Comparison of ENCODE assay signal across 16 cellular contexts in genomic region chr1:238399558-238399957, GRCh38.
A peak's percentile ranks its signal among the peaks of the same experiment; 100 is the strongest.
DNase-seq lines count a peak whose midpoint lies in the region; ATAC-seq, FAIRE-seq and TF ChIP-seq lines count a peak whose summit lies in the region.
"Had no signal": no experiment of that assay in that cellular context is flagged by ENCODE, and none has a peak within 500 bp of the region (broad histone marks: within the 10 kb centered on the region; RNA-seq: fewer than 3 reads in every experiment).

No MANE protein-coding gene starts in this region.

- H3K9me3 ChIP-seq in OCI-LY7 (ENCODE audit: low read length) (no peaks in the 10 kb centered on the region), H1 (ENCODE audit: insufficient read depth in 2 of 2, low read depth in 1 of 2, low read length in 1 of 2) (no peaks in the 10 kb centered on the region), osteoblast (ENCODE audit: low read depth, low read length) (no peaks in the 10 kb centered on the region), upper lobe of left lung (no peaks in the 10 kb centered on the region)

- H3K9me2 ChIP-seq in OCI-LY7 (ENCODE audit: insufficient read depth, low read length) = no peaks in the 10 kb centered on the region

- no peak overlapping the region for H3K14ac ChIP-seq in H1 (ENCODE audit: insufficient read length)

- no peak overlapping the region for H2BK15ac ChIP-seq in H1 (ENCODE audit: low read length)

- no peak overlapping the region for H2BK20ac ChIP-seq in H1 (ENCODE audit: low read length)

- CTCF ChIA-PET in OCI-LY7 (lab: Charles Lee; ENCODE audit: unreplicated experiment) (no interaction called here), H1 (lab: Charles Lee; ENCODE audit: partially characterized antibody) (interaction anchor here (0.5 to 2.6 kb wide), 11 partner anchors 8 to 535 kb away, joined by 3 to 11 read pairs (median 3); no protein-coding TSS in a partner anchor)

- no peak overlapping the region for H3K56ac ChIP-seq in H1 (replicated peaks; ENCODE audit: insufficient read length, low read depth, low read length)

- H3K9me3 Mint-ChIP-seq in HFFc6 = no peaks in the 10 kb centered on the region

- no peak overlapping the region for H3K4me3 Mint-ChIP-seq in HFFc6
- H3K4me3 Mint-ChIP-seq: B cell had no signal

- H3K4me1 Mint-ChIP-seq in HFFc6 (ENCODE audit: low read depth) = peaks cover 20% of the 10 kb centered on the region
- H3K4me1 Mint-ChIP-seq: B cell had no signal

- TF ChIP-seq EP300 in H1 (IDR thresholded peaks at IDR 0.05; ENCODE audit: borderline replicate concordance in 1 of 2, low read depth in 2 of 2, low read length in 2 of 2) (no peak), upper lobe of left lung (IDR thresholded peaks at IDR 0.05) (no peak)

- H3K23ac ChIP-seq in H1 (ENCODE audit: insufficient read length) = no peak overlapping the region

- no peak for FAIRE-seq in H1 (lab: Jason Lieb, UNC)
- FAIRE-seq: endometrium had no signal

- intact Hi-C loops in OCI-LY7 (cut with micrococcal nuclease; ENCODE audit: unreplicated experiment) = no loop called here

- WGBS in H1 (ENCODE audit: extremely low coverage in 1 of 2, insufficient coverage in 1 of 2, insufficient read length in 1 of 2, insufficient replicate concordance in 2 of 2, low coverage in 1 of 2, low lambda C conversion rate in 2 of 2, missing lambda C conversion rate in 1 of 2), 2 experiments = 89% methylated on average over 4 of the region's 4 CpGs; no CpG with 5 or more reads in 1 of the 2 experiments
- WGBS in upper lobe of left lung, 2 donors = 95 to 96% methylated on average over 4 of the region's 4 CpGs

- BruUV-seq in OCI-LY7 (replicated peaks; lab: Mats Ljungman, UMichigan) = no TSS peak

- H3K9ac ChIP-seq in H1 (replicated peaks in 1 of 4; ENCODE audit: extremely low read depth in 1 of 4, low read depth in 3 of 4, low read length in 3 of 4) = no peak overlapping the region

- no peaks in the 10 kb centered on the region for H3K79me2 ChIP-seq in OCI-LY7 (ENCODE audit: insufficient read depth, low read depth, low read length)
- H3K79me2 ChIP-seq in H1 (ENCODE audit: control insufficient read depth in 1 of 2, insufficient read depth in 2 of 2, low read length in 2 of 2) = no peaks in the 10 kb centered on the region
- H3K79me2 ChIP-seq in osteoblast (ENCODE audit: insufficient read depth, low read length) = no peaks in the 10 kb centered on the region

- H4K5ac ChIP-seq in H1 (ENCODE audit: insufficient read length, low read depth, low read length) = no peak overlapping the region

- no peak overlapping the region for H2BK5ac ChIP-seq in H1 (ENCODE audit: low read depth, low read length)

- H4K91ac ChIP-seq in H1 (replicated peaks; ENCODE audit: insufficient read length, low read length) = no peak overlapping the region

- H3K4ac ChIP-seq in H1 (replicated peaks; ENCODE audit: insufficient read length, low read depth, low read length) = no peak overlapping the region

- POLR2A ChIA-PET in OCI-LY7 (lab: Charles Lee) = no interaction called here
- POLR2A ChIA-PET in H1 (lab: Charles Lee; ENCODE audit: partially characterized antibody) = no interaction called here

- H2BK12ac ChIP-seq in H1 (ENCODE audit: low read depth, low read length) = no peak overlapping the region

- H3K36me3 ChIP-seq in OCI-LY7 (ENCODE audit: insufficient read depth, low read length) (no peaks in the 10 kb centered on the region), H1 (ENCODE audit: control insufficient read depth in 2 of 4, insufficient read depth in 4 of 4, low read length in 3 of 4) (no peaks in the 10 kb centered on the region), osteoblast (ENCODE audit: insufficient read depth, low read length) (no peaks in the 10 kb centered on the region), upper lobe of left lung (no peaks in the 10 kb centered on the region)
- H3K36me3 ChIP-seq: SJSA1 had no signal

- no peaks in the 10 kb centered on the region for H3K36me3 Mint-ChIP-seq in HFFc6 (ENCODE audit: low read depth)

- no peak overlapping the region for H3K4me2 ChIP-seq in OCI-LY7 (ENCODE audit: low read length)
- no peak overlapping the region for H3K4me2 ChIP-seq in H1 (ENCODE audit: insufficient read depth in 1 of 2, low read depth in 2 of 2, low read length in 2 of 2)
- no peak overlapping the region for H3K4me2 ChIP-seq in osteoblast (ENCODE audit: insufficient read depth, low read length)

- TF ChIP-seq RAD21 in H1 (IDR thresholded peaks at IDR 0.05 in 1 of 2, conservative IDR thresholded peaks at IDR 0.05 in 1 of 2; ENCODE audit: low read depth in 2 of 2, low read length in 2 of 2) = peak; percentile 37 to 49

- H4K20me1 ChIP-seq in OCI-LY7 (ENCODE audit: insufficient read depth, low read length) (no peaks in the 10 kb centered on the region), H1 (replicated peaks in 1 of 2; ENCODE audit: control insufficient read depth in 1 of 2, insufficient read depth in 2 of 2, low read length in 2 of 2) (no peaks in the 10 kb centered on the region), osteoblast (ENCODE audit: insufficient read depth, low read length) (no peaks in the 10 kb centered on the region)

- H2BK120ac ChIP-seq in H1 (replicated peaks; ENCODE audit: low read depth, low read length) = no peak overlapping the region

- no peaks in the 10 kb centered on the region for H3K4me1 ChIP-seq in OCI-LY7 (ENCODE audit: insufficient read depth, low read length, poor library complexity, severe bottlenecking)
- no peaks in the 10 kb centered on the region for H3K4me1 ChIP-seq in H1 (replicated peaks in 1 of 4; ENCODE audit: control insufficient read depth in 3 of 4, insufficient read depth in 4 of 4, low read length in 3 of 4)
- H3K4me1 ChIP-seq in osteoblast (ENCODE audit: insufficient read depth, low read length) = no peaks in the 10 kb centered on the region
- H3K4me1 ChIP-seq in upper lobe of left lung = no peaks in the 10 kb centered on the region
- H3K4me1 ChIP-seq: SJSA1 had no signal

- H4K8ac ChIP-seq in H1 (ENCODE audit: extremely low read depth, insufficient read depth, low read length) = no peak overlapping the region

- H3K27ac ChIP-seq in OCI-LY7 (ENCODE audit: low read depth, low read length, poor library complexity, severe bottlenecking) (no peak overlapping the region), H1 (ENCODE audit: low read depth, low read length) (no peak overlapping the region), osteoblast (ENCODE audit: low read depth, low read length) (no peak overlapping the region), upper lobe of left lung (no peak overlapping the region)
- H3K27ac ChIP-seq: SJSA1 had no signal

- H3K18ac ChIP-seq in H1 (ENCODE audit: extremely low read depth, low read length) = no peak overlapping the region

- no peak for TF ChIP-seq POLR2A in H1 (IDR thresholded peaks at IDR 0.05; ENCODE audit: control extremely low read depth in 1 of 2, low read depth in 2 of 2, low read length in 2 of 2)
- no peak for TF ChIP-seq POLR2A in upper lobe of left lung (IDR thresholded peaks at IDR 0.05)

- H3K4me3 ChIP-seq in OCI-LY7 (ENCODE audit: low read depth, low read length, poor library complexity, severe bottlenecking) (no peak overlapping the region), H1 (ENCODE audit: extremely low read depth in 1 of 4, insufficient read depth in 2 of 4, low read depth in 3 of 4, low read length in 4 of 4) (no peak overlapping the region), osteoblast (ENCODE audit: insufficient read depth, low read length) (no peak overlapping the region), upper lobe of left lung (no peak overlapping the region)
- H3K4me3 ChIP-seq: SJSA1 had no signal

- no peak overlapping the region for H3K27ac Mint-ChIP-seq in HFFc6
- H3K27ac Mint-ChIP-seq: B cell had no signal

- no peaks in the 10 kb centered on the region for H3K23me2 ChIP-seq in H1 (ENCODE audit: low read depth, low read length)

- H2AFZ ChIP-seq in OCI-LY7 (ENCODE audit: low read length) (no peak overlapping the region), H1 (ENCODE audit: low read length) (no peak overlapping the region), osteoblast (ENCODE audit: low read length) (no peak overlapping the region)

- TF ChIP-seq CTCF in HFFc6 (IDR thresholded peaks at IDR 0.05) (peak; percentile 40; the same call in 1 of the 2 replicates), OCI-LY7 (conservative IDR thresholded peaks at IDR 0.05; ENCODE audit: low read length) (peak; percentile 33; the same call in 1 of the 2 replicates), H1 (IDR thresholded peaks at IDR 0.05; ENCODE audit: control extremely low read depth in 1 of 3, insufficient read depth in 1 of 3, low read depth in 1 of 3, low read length in 3 of 3) (peak in 2 of 3 experiments; percentile 51 to 53; a peak in 3 of 4 replicates), osteoblast (IDR thresholded peaks at IDR 0.05; ENCODE audit: extremely low read depth, low read depth, low read length) (peak; percentile 12), upper lobe of left lung (IDR thresholded peaks at IDR 0.05) (no peak)

- no peaks in the 10 kb centered on the region for H3K79me1 ChIP-seq in H1 (ENCODE audit: low read depth, low read length)

- DNase-seq in HFFc6 = no peak
- no peak for DNase-seq in OCI-LY7 (ENCODE audit: low spot score)
- DNase-seq in H1 (ENCODE audit: low read depth in 1 of 2, low spot score in 2 of 2) = no peak
- no peak for DNase-seq in osteoblast (ENCODE audit: insufficient read length, low spot score, missing footprints)
- no peak for DNase-seq in stimulated activated CD4-positive, alpha-beta T cell treated with anti-CD3 and anti-CD28 coated beads, Interleukin-15, amount 100 ng/mL, for 24 hours
- no peak for DNase-seq in upper lobe of left lung
- DNase-seq: activated CD4-positive, alpha-beta T cell treated with anti-CD3 and anti-CD28 coated beads for 48 hours; activated CD8-positive, alpha-beta memory T cell treated with anti-CD3 and anti-CD28 coated beads, Interleukin-2, amount 50 U/mL, for 4 hours; HCEC 1CT; NCI-H146; NCI-H345; T-helper 9 cell had no signal

- H3K27me3 Mint-ChIP-seq in HFFc6 (ENCODE audit: insufficient read depth) = peaks cover 2% of the 10 kb centered on the region
- H3K27me3 Mint-ChIP-seq: B cell had no signal

- H2AK5ac ChIP-seq in H1 (ENCODE audit: low read depth, low read length) = no peak overlapping the region

- H3K27me3 ChIP-seq in H1 (replicated peaks in 1 of 4; ENCODE audit: control insufficient read depth in 3 of 4, extremely low read depth in 1 of 4, insufficient read depth in 3 of 4, low read length in 3 of 4) (no peaks in the 10 kb centered on the region), osteoblast (ENCODE audit: insufficient read depth, low read length) (no peaks in the 10 kb centered on the region), upper lobe of left lung (no peaks in the 10 kb centered on the region)
- H3K27me3 ChIP-seq: SJSA1 had no signal

- ATAC-seq in GM21737 (IDR thresholded peaks at IDR 0.05; ENCODE audit: unreplicated experiment) = no peak
- ATAC-seq in upper lobe of left lung (ENCODE audit: low FRiP score in 2 of 2) = no peak

TF ChIP-seq in H1, 55 proteins besides CTCF, POLR2A, EP300 and RAD21 (continues in another document):
- TF ChIP-seq SIX5 (IDR thresholded peaks at IDR 0.05; ENCODE audit: low read depth, low read length) (no peak), MAFK (IDR thresholded peaks at IDR 0.05; ENCODE audit: low read depth, low read length) (no peak), ATF3 (IDR thresholded peaks at IDR 0.05; ENCODE audit: insufficient read depth, low read depth, low read length) (no peak)

Comparison
In these comparisons a context has a peak if more than half of its experiments do, and no peak if none do; other contexts are left out.
1. CTCF ChIP-seq: peak in HFFc6 (single experiment), OCI-LY7 (single experiment), H1 (2 of 3) and osteoblast (single experiment); none in upper lobe of left lung (0 of 6).